In the genomic region with DNA sequence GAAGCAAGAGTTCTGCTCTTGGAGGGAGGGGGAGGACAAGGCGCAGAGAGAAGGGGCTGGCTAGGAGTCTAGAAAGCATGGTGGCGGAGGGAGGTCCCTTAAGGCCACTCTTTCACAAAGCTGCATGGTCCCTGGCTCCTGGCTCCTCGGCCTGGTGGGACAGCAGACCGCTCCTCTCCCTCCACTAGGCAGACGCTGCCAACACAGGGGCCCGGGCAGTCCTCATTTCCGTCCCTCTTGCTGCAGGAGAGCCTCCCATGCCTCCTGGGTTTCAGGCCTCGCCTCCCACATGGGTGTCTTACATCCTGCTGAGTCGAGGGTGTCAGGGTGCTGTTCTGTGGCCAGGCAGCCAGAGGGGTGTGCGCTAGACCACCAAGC, we compare ENCODE assay signal across 19 cellular contexts.
A peak's percentile ranks its signal among the peaks of the same experiment; 100 is the strongest.
DNase-seq lines count a peak whose midpoint lies in the region; ATAC-seq and TF ChIP-seq lines count a peak whose summit lies in the region.
"Had no signal": no experiment of that assay in that cellular context is flagged by ENCODE, and none has a peak within 500 bp of the region (broad histone marks: within the 10 kb centered on the region; RNA-seq: fewer than 3 reads in every experiment).

No MANE protein-coding gene starts in this region.

- H2BK120ac ChIP-seq in neuronal stem cell (ENCODE audit: low read depth, low read length) = no peak overlapping the region

- no peak overlapping the region for H3K14ac ChIP-seq in neuronal stem cell (ENCODE audit: low read length)

- no peaks in the 10 kb centered on the region for H3K27me3 Mint-ChIP-seq in MCF 10A (ENCODE audit: insufficient read depth, unreplicated experiment)
- H3K27me3 Mint-ChIP-seq in type B pancreatic cell = peaks cover 12% of the 10 kb centered on the region
- H3K27me3 Mint-ChIP-seq: effector memory CD8-positive, alpha-beta T cell had no signal

- H3K9me3 ChIP-seq in breast epithelium (no peaks in the 10 kb centered on the region), esophagus muscularis mucosa (no peaks in the 10 kb centered on the region), neuronal stem cell (replicated peaks in 1 of 2; ENCODE audit: control insufficient read depth in 2 of 2, insufficient read depth in 1 of 2, low read depth in 1 of 2, low read length in 2 of 2) (no peaks in the 10 kb centered on the region)

- intact Hi-C loops in breast epithelium (cut with DNase I; ENCODE audit: low total_unique reads) = no loop called here
- intact Hi-C loops in MCF 10A (cut with micrococcal nuclease) = no loop called here
- intact Hi-C loops in esophagus muscularis mucosa (cut with DNase I) = no loop called here

- H3K18ac ChIP-seq in neuronal stem cell (ENCODE audit: low read length) = peak overlapping the region; percentile 84

- CTCF ChIA-PET in MCF 10A (lab: Yijun Ruan, JAX) = no interaction called here

- H3K4me1 Mint-ChIP-seq in MCF 10A (ENCODE audit: insufficient read depth, unreplicated experiment) = peaks cover 17% of the 10 kb centered on the region
- peaks cover 47% of the 10 kb centered on the region for H3K4me1 Mint-ChIP-seq in type B pancreatic cell (ENCODE audit: unreplicated experiment)

- H2BK15ac ChIP-seq in neuronal stem cell (ENCODE audit: low read length) = peak overlapping the region; percentile 39

- no peak overlapping the region for H3K4me2 ChIP-seq in neuronal stem cell (ENCODE audit: insufficient read depth, low read length, poor library complexity, severe bottlenecking)

- no peak overlapping the region for H3K4me3 ChIP-seq in breast epithelium
- no peak overlapping the region for H3K4me3 ChIP-seq in esophagus muscularis mucosa
- H3K4me3 ChIP-seq in neuronal stem cell (ENCODE audit: low read length in 2 of 2) = no peak overlapping the region

- no peak overlapping the region for H4K8ac ChIP-seq in neuronal stem cell (ENCODE audit: low read depth, low read length)

- H3K36me3 ChIP-seq in breast epithelium = no peaks in the 10 kb centered on the region
- H3K36me3 ChIP-seq in esophagus muscularis mucosa = no peaks in the 10 kb centered on the region
- no peaks in the 10 kb centered on the region for H3K36me3 ChIP-seq in neuronal stem cell (replicated peaks in 1 of 2; ENCODE audit: control insufficient read depth in 2 of 2, insufficient read depth in 2 of 2, low read length in 2 of 2)

- H2AK5ac ChIP-seq in neuronal stem cell (ENCODE audit: low read depth, low read length) = peak overlapping the region; percentile 50

- H3K36me3 Mint-ChIP-seq in MCF 10A (ENCODE audit: insufficient read depth, unreplicated experiment) (no peaks in the 10 kb centered on the region), type B pancreatic cell (no peaks in the 10 kb centered on the region)

- H3K9ac ChIP-seq in neuronal stem cell (ENCODE audit: low read depth, low read length, poor library complexity) = no peak overlapping the region

- no peak overlapping the region for H4K91ac ChIP-seq in neuronal stem cell (ENCODE audit: low read depth, low read length, poor library complexity)

- H3K4me1 ChIP-seq in breast epithelium (peaks cover 4 to 37% of the 10 kb centered on the region in 2 donors), esophagus muscularis mucosa (peaks cover 95 to 100% (median 99%) of the 10 kb centered on the region in 4 donors), neuronal stem cell (ENCODE audit: control insufficient read depth in 2 of 2, insufficient read depth in 1 of 2, low read depth in 1 of 2, low read length in 2 of 2) (peaks cover 19 to 23% of the 10 kb centered on the region in 2 donors)

- no TSS peak for BruUV-seq in MCF 10A (replicated peaks; lab: Mats Ljungman, UMichigan)

- no peak for TF ChIP-seq CTCF in breast epithelium (IDR thresholded peaks at IDR 0.05)
- TF ChIP-seq CTCF in MCF 10A (IDR thresholded peaks at IDR 0.05; ENCODE audit: unreplicated experiment) = no peak
- no peak for TF ChIP-seq CTCF in esophagus muscularis mucosa (IDR thresholded peaks at IDR 0.05)
- TF ChIP-seq CTCF in type B pancreatic cell (conservative IDR thresholded peaks at IDR 0.05) = no peak

- ATAC-seq in GM21825 (IDR thresholded peaks at IDR 0.05; ENCODE audit: unreplicated experiment) (no peak), GM19452 (IDR thresholded peaks at IDR 0.05; ENCODE audit: unreplicated experiment) (no peak)
- ATAC-seq: effector memory CD8-positive, alpha-beta T cell had no signal

- no peak overlapping the region for H3K4ac ChIP-seq in neuronal stem cell (ENCODE audit: low read length)

- no peak overlapping the region for H3K23ac ChIP-seq in neuronal stem cell (ENCODE audit: low read depth, low read length, poor library complexity)

- POLR2A ChIA-PET in MCF 10A (lab: Yijun Ruan, JAX) = no interaction called here

- TF ChIP-seq POLR2A in breast epithelium (IDR thresholded peaks at IDR 0.05) = no peak
- TF ChIP-seq POLR2A in esophagus muscularis mucosa (IDR thresholded peaks at IDR 0.05; ENCODE audit: low read depth) = no peak

- H3K27ac ChIP-seq in breast epithelium = peak overlapping the region; percentile 73
- H3K27ac ChIP-seq in esophagus muscularis mucosa (replicated peaks in 1 of 4) = peak overlapping the region; percentile 79 to 96 (median 90)
- no peak overlapping the region for H3K27ac ChIP-seq in neuronal stem cell (replicated peaks; ENCODE audit: low read length)

- TF ChIP-seq EP300 in esophagus muscularis mucosa (IDR thresholded peaks at IDR 0.05) = no peak

- H2BK5ac ChIP-seq in neuronal stem cell (ENCODE audit: low read length) = no peak overlapping the region

- H3K79me1 ChIP-seq in neuronal stem cell (ENCODE audit: low read depth, low read length) = peaks cover 4% of the 10 kb centered on the region

- 82% methylated on average over 7 of the region's 10 CpGs for WGBS in esophagus muscularis mucosa
- no CpG with 5 or more reads among the region's 10 CpGs for WGBS in neuronal stem cell (ENCODE audit: extremely low coverage in 2 of 2, insufficient read length in 2 of 2, insufficient replicate concordance in 1 of 2), 2 donors

- H3K27me3 ChIP-seq in breast epithelium = no peaks in the 10 kb centered on the region
- H3K27me3 ChIP-seq in esophagus muscularis mucosa = no peaks in the 10 kb centered on the region
- H3K27me3 ChIP-seq in neuronal stem cell (ENCODE audit: control insufficient read depth in 3 of 3, insufficient read depth in 3 of 3, low read depth in 1 of 3, low read length in 3 of 3) = peaks cover 0 to 9% (median 2%) of the 10 kb centered on the region in 3 experiments

- H2AFZ ChIP-seq in neuronal stem cell (ENCODE audit: low read length) = no peak overlapping the region

- H2BK12ac ChIP-seq in neuronal stem cell (ENCODE audit: low read length) = no peak overlapping the region

- no peaks in the 10 kb centered on the region for H3K9me3 Mint-ChIP-seq in MCF 10A (ENCODE audit: unreplicated experiment)
- H3K9me3 Mint-ChIP-seq in type B pancreatic cell = no peaks in the 10 kb centered on the region
- H3K9me3 Mint-ChIP-seq: effector memory CD8-positive, alpha-beta T cell; neural crest cell had no signal

- H3K27ac Mint-ChIP-seq in MCF 10A (ENCODE audit: low read depth, unreplicated experiment) (no peak overlapping the region), type B pancreatic cell (peak overlapping the region; percentile 95)

- H3K4me3 Mint-ChIP-seq in MCF 10A (ENCODE audit: unreplicated experiment) (no peak overlapping the region), type B pancreatic cell (no peak overlapping the region)
- H3K4me3 Mint-ChIP-seq: effector memory CD8-positive, alpha-beta T cell; neural crest cell had no signal

- DNase-seq in breast epithelium (ENCODE audit: low spot score in 2 of 2) = no peak
- no peak for DNase-seq in MCF 10A (ENCODE audit: unreplicated experiment)
- no peak for DNase-seq in esophagus muscularis mucosa (ENCODE audit: extremely low spot score)
- DNase-seq in neuronal stem cell (ENCODE audit: low spot score) = no peak
- DNase-seq in type B pancreatic cell (ENCODE audit: extremely low spot score, unreplicated experiment) = no peak
- DNase-seq in dermis blood vessel endothelial cell = no peak
- DNase-seq: activated CD4-positive, alpha-beta T cell treated with anti-CD3 and anti-CD28 coated beads, Interleukin-2, amount 50 U/mL, for 4 hours; activated naive CD4-positive, alpha-beta T cell; activated T-cell treated with anti-CD3 and anti-CD28 coated beads for 4 hours; cerebellar nuclear complex; effector memory CD8-positive, alpha-beta T cell; KBM-7; mesendoderm; NCI-H1092 treated with DMSO at 0.1 percent for 48 hours; NCI-H2081 treated with DMSO at 0.1 percent for 48 hours; stimulated activated CD4-positive, alpha-beta T cell treated with anti-CD3 and anti-CD28 coated beads, Interleukin-15, amount 100 ng/mL, for 24 hours had no signal
